Comparison of ENCODE assay signal across 10 cellular contexts in genomic region chr22:31206896-31207687, GRCh38. TPM values are rescaled to one million over a fixed set of nuclear protein-coding genes. Genes with fewer than 3 reads are reported as not detected.
DNase-seq lines count a peak whose midpoint lies in the region; ATAC-seq lines count a peak whose summit lies in the region.
"Had no signal": no experiment of that assay in that cellular context is flagged by ENCODE, and none has a peak within 500 bp of the region (broad histone marks: within the 10 kb centered on the region; RNA-seq: fewer than 3 reads in every experiment).

No MANE protein-coding gene starts in this region.

- H3K9me3 Mint-ChIP-seq in activated T-helper 17 cell treated with anti-CD3 and anti-CD28 coated beads, Interleukin-2, amount 50 U/mL, for 72 hours, result no peaks in the 10 kb centered on the region

- H3K4me3 Mint-ChIP-seq in activated T-helper 17 cell treated with anti-CD3 and anti-CD28 coated beads, Interleukin-2, amount 50 U/mL, for 72 hours, result no peak overlapping the region

- H3K4me1 Mint-ChIP-seq in activated T-helper 17 cell treated with anti-CD3 and anti-CD28 coated beads, Interleukin-2, amount 50 U/mL, for 72 hours, result peaks cover 21% of the 10 kb centered on the region

- H3K27ac Mint-ChIP-seq in activated T-helper 17 cell treated with anti-CD3 and anti-CD28 coated beads, Interleukin-2, amount 50 U/mL, for 72 hours, result peak overlapping the region; percentile 72

- DNase-seq in stimulated activated CD4-positive, alpha-beta T cell treated with anti-CD3 and anti-CD28 coated beads, Interleukin-15, amount 100 ng/mL, for 48 hours (ENCODE audit: low read depth in 2 of 2), result peak; percentile 11 to 22
- no peak for DNase-seq in stimulated activated CD4-positive, alpha-beta T cell treated with anti-CD3 and anti-CD28 coated beads, Interleukin-4, amount 100 ng/mL, for 1 hour
- DNase-seq in islet precursor cell, result peak; percentile 76
- DNase-seq in ureter (ENCODE audit: low spot score), result peak; percentile 86
- DNase-seq in mesenteric fat pad (ENCODE audit: low spot score), result no peak
- no peak for DNase-seq in NCI-H146 treated with DMSO at 0.1 percent for 48 hours (lab: John Stamatoyannopoulos, UW; ENCODE audit: unreplicated experiment)
- DNase-seq: mesenchymal stem cell had no signal

- peaks cover 29% of the 10 kb centered on the region for H3K36me3 Mint-ChIP-seq in activated T-helper 17 cell treated with anti-CD3 and anti-CD28 coated beads, Interleukin-2, amount 50 U/mL, for 72 hours (ENCODE audit: low read depth)

- ATAC-seq in activated T-helper 17 cell treated with anti-CD3 and anti-CD28 coated beads, Interleukin-2, amount 50 U/mL, for 72 hours (replicated peaks), result peak; percentile 80
- no peak for ATAC-seq in GM21515 (IDR thresholded peaks at IDR 0.05; ENCODE audit: unreplicated experiment)
- ATAC-seq: K562 had no signal

- no peaks in the 10 kb centered on the region for H3K27me3 Mint-ChIP-seq in activated T-helper 17 cell treated with anti-CD3 and anti-CD28 coated beads, Interleukin-2, amount 50 U/mL, for 72 hours

RNA-seq across cellular contexts. Expression of gene LIMK2, which starts 5.0 kb away (rescaled TPM):
- 10 to 100 TPM; 59.5 to 61.4 TPM for total RNA-seq in activated T-helper 17 cell treated with anti-CD3 and anti-CD28 coated beads, Interleukin-2, amount 50 U/mL, for 72 hours
- total RNA-seq in ureter, result 85.4 TPM
- 52.1 TPM for total RNA-seq in mesenteric fat pad

RNA-seq across cellular contexts. Expression of gene RNF185, which starts 47.1 kb away (rescaled TPM):
- total RNA-seq in activated T-helper 17 cell treated with anti-CD3 and anti-CD28 coated beads, Interleukin-2, amount 50 U/mL, for 72 hours, result 10 to 100 TPM; 19.3 to 24.6 TPM
- 34.1 TPM for total RNA-seq in ureter
- total RNA-seq in mesenteric fat pad, result 39.0 TPM

Comparison
In these comparisons a context has a peak if more than half of its experiments do, and no peak if none do; other contexts are left out.
1. DNase-seq: peak in stimulated activated CD4-positive, alpha-beta T cell treated with anti-CD3 and anti-CD28 coated beads, Interleukin-15, amount 100 ng/mL, for 48 hours (2 of 2), islet precursor cell (single experiment) and ureter (single experiment); none in stimulated activated CD4-positive, alpha-beta T cell treated with anti-CD3 and anti-CD28 coated beads, Interleukin-4, amount 100 ng/mL, for 1 hour (single experiment), mesenteric fat pad (single experiment) and NCI-H146 treated with DMSO at 0.1 percent for 48 hours (single experiment).